8 cellular contexts compared by ENCODE assay signal in genomic region chr4:102734591-102735385, GRCh38. TPM values are rescaled to one million over a fixed set of nuclear protein-coding genes. Genes with fewer than 3 reads are reported as not detected.
DNase-seq lines count a peak whose midpoint lies in the region; ATAC-seq and TF ChIP-seq lines count a peak whose summit lies in the region.

No MANE protein-coding gene starts in this region.

- peaks cover 50 to 56% of the 10 kb centered on the region in 2 donors for H3K36me3 Mint-ChIP-seq in naive B cell

- peaks cover 45 to 65% (median 63%) of the 10 kb centered on the region in 3 donors for H3K4me1 Mint-ChIP-seq in naive B cell

- no peak for TF ChIP-seq POLR2A in esophagus squamous epithelium (IDR thresholded peaks at IDR 0.05)

- H3K4me3 Mint-ChIP-seq in naive B cell: peak overlapping the region in 1 of 8 donors; percentile 35

- H3K27ac Mint-ChIP-seq in naive B cell: peak overlapping the region; percentile 14 to 94 (median 88)

- H3K4me3 ChIP-seq in esophagus squamous epithelium: no peak overlapping the region

- H3K4me1 ChIP-seq in esophagus squamous epithelium: no peaks in the 10 kb centered on the region

- peak; percentile 99 for ATAC-seq in GM19035 (IDR thresholded peaks at IDR 0.05; ENCODE audit: unreplicated experiment)
- peak; percentile 98 for ATAC-seq in HG03097 (IDR thresholded peaks at IDR 0.05; ENCODE audit: low FRiP score, unreplicated experiment)
- peak; percentile 92 to 94 for ATAC-seq in naive B cell (ENCODE audit: low read depth in 2 of 2)

- H3K36me3 ChIP-seq in esophagus squamous epithelium: no peaks in the 10 kb centered on the region

- H3K27ac ChIP-seq in esophagus squamous epithelium: no peak overlapping the region

- no peak for TF ChIP-seq CTCF in esophagus squamous epithelium (IDR thresholded peaks at IDR 0.05)

- no peaks in the 10 kb centered on the region for H3K27me3 Mint-ChIP-seq in naive B cell

- H3K9me3 Mint-ChIP-seq in naive B cell: peaks cover 10 to 42% (median 30%) of the 10 kb centered on the region in 7 donors

- peak; percentile 75 for DNase-seq in CD1c-positive myeloid dendritic cell (ENCODE audit: extremely low spot score)
- DNase-seq in UCSD-AML1 (lab: John Stamatoyannopoulos, UW; ENCODE audit: unreplicated experiment): peak; percentile 48
- DNase-seq in naive B cell: peak; percentile 21
- no peak for DNase-seq in medulla oblongata (ENCODE audit: extremely low spot score)
- no peak for DNase-seq in esophagus squamous epithelium (lab: John Stamatoyannopoulos, UW)
- DNase-seq in NCI-H187 (lab: John Stamatoyannopoulos, UW): no peak

- WGBS in esophagus squamous epithelium, 2 donors: 71 to 81% methylated on average over 4 of the region's 5 CpGs

- intact Hi-C loops in esophagus squamous epithelium (cut with DNase I): no loop called here

- H3K27me3 ChIP-seq in esophagus squamous epithelium: no peaks in the 10 kb centered on the region

- no peaks in the 10 kb centered on the region for H3K9me3 ChIP-seq in esophagus squamous epithelium

RNA-seq across cellular contexts. Expression of gene MANBA, which starts 26.0 kb away (rescaled TPM):
- polyA plus RNA-seq in naive B cell (ENCODE audit: low read depth in 6 of 6): 10 to 100 TPM; 53.2 to 65.9 (median 55.0) TPM
- total RNA-seq in esophagus squamous epithelium: 10 to 100 TPM; 10.4 to 21.7 (median 15.1) TPM

Comparison
In these comparisons a context has a peak if more than half of its experiments do, and no peak if none do; other contexts are left out.
1. DNase-seq: peak in CD1c-positive myeloid dendritic cell (single experiment), UCSD-AML1 (single experiment) and naive B cell (single experiment); none in medulla oblongata (single experiment), esophagus squamous epithelium (single experiment) and NCI-H187 (0 of 2).
2. Peak in every context shown above with its lines, with median percentiles within 50 percentile points of each other: ATAC-seq.